ENCODE assay signal across 13 cellular contexts in genomic region chr2:20184067-20184938, GRCh38. TPM values are rescaled to one million over a fixed set of nuclear protein-coding genes. Genes with fewer than 3 reads are reported as not detected.
A peak's percentile ranks its signal among the peaks of the same experiment; 100 is the strongest.
DNase-seq lines count a peak whose midpoint lies in the region; ATAC-seq and TF ChIP-seq lines count a peak whose summit lies in the region.
"Had no signal": no experiment of that assay in that cellular context is flagged by ENCODE, and none has a peak within 500 bp of the region (broad histone marks: within the 10 kb centered on the region; RNA-seq: fewer than 3 reads in every experiment).

No MANE protein-coding gene starts in this region.

- no peaks in the 10 kb centered on the region for H3K27me3 ChIP-seq in IMR-90 (ENCODE audit: control insufficient read depth, insufficient read depth, low read length)
- H3K27me3 ChIP-seq in lower lobe of right lung (ENCODE audit: low read depth), result no peaks in the 10 kb centered on the region

- H2AK5ac ChIP-seq in IMR-90 (ENCODE audit: low read depth, low read length), result peak overlapping the region; percentile 88

- WGBS in IMR-90 (ENCODE audit: extremely low coverage in 2 of 2, insufficient read length in 1 of 2), 2 experiments, result 75% methylated on average over 4 of the region's 17 CpGs; no CpG with 5 or more reads in 1 of the 2 experiments

- H3K36me3 ChIP-seq in IMR-90 (ENCODE audit: control insufficient read depth, insufficient read depth, low read length) (no peaks in the 10 kb centered on the region), lower lobe of right lung (no peaks in the 10 kb centered on the region)

- H3K4me1 ChIP-seq in IMR-90 (ENCODE audit: control insufficient read depth, insufficient read depth, low read length) (peaks cover 21% of the 10 kb centered on the region), lower lobe of right lung (peaks cover 64% of the 10 kb centered on the region)

- H3K4me3 ChIP-seq in IMR-90 (ENCODE audit: insufficient read depth, low read depth, low read length), result no peak overlapping the region
- no peak overlapping the region for H3K4me3 ChIP-seq in cardiac fibroblast (replicated peaks in 1 of 2; ENCODE audit: low read depth in 2 of 2, low read length in 2 of 2)
- peak overlapping the region; percentile 12 for H3K4me3 ChIP-seq in lower lobe of right lung

- no peak overlapping the region for H3K4me2 ChIP-seq in IMR-90 (ENCODE audit: low read depth, low read length)

- no peak overlapping the region for H4K91ac ChIP-seq in IMR-90 (ENCODE audit: insufficient read depth, low read depth, low read length)

- peak overlapping the region; percentile 68 for H2AFZ ChIP-seq in IMR-90 (replicated peaks; ENCODE audit: low read length, poor library complexity)

- no peaks in the 10 kb centered on the region for H3K79me1 ChIP-seq in IMR-90 (ENCODE audit: low read depth in 1 of 2, low read length in 2 of 2)

- H3K27ac ChIP-seq in IMR-90 (ENCODE audit: insufficient read depth, low read length) (no peak overlapping the region), lower lobe of right lung (peak overlapping the region; percentile 82)

- DNase-seq in AG08395 (ENCODE audit: low spot score), result peak; percentile 78
- DNase-seq in IMR-90, result peak; percentile 77
- peak; percentile 55 to 77 for DNase-seq in cardiac fibroblast (ENCODE audit: low read depth in 2 of 2)
- peak; percentile 80 for DNase-seq in lower lobe of right lung
- DNase-seq in GM10266 (ENCODE audit: extremely low spot score), result no peak
- no peak for DNase-seq in NOMO-1 treated with DMSO at 0.1 percent for 48 hours (lab: John Stamatoyannopoulos, UW; ENCODE audit: unreplicated experiment)
- no peak for DNase-seq in stimulated activated naive CD8-positive, alpha-beta T cell treated with anti-CD3 and anti-CD28 coated beads, Interleukin-15, Interleukin-2, amounts not matched to agents 100 U/mL and 50 U/mL, for 24 hours
- DNase-seq: H9, NCI-H526 treated with DMSO at 0.1 percent for 48 hours, substantia nigra had no signal

- peak overlapping the region; percentile 12; the same call in 2 of the 3 replicates for H2BK15ac ChIP-seq in IMR-90 (ENCODE audit: low read depth, low read length)

- H3K9ac ChIP-seq in IMR-90 (ENCODE audit: low read depth, low read length), result no peak overlapping the region

- intact Hi-C loops in IMR-90 (cut with micrococcal nuclease) (no loop called here), lower lobe of right lung (cut with DNase I) (no loop called here)

- peak overlapping the region; percentile 10; the same call in 1 of the 2 replicates for H3K23ac ChIP-seq in IMR-90 (ENCODE audit: low read depth, low read length)

- TF ChIP-seq POLR2A in IMR-90 (IDR thresholded peaks at IDR 0.05; ENCODE audit: low read depth, low read length), result no peak

- no peak overlapping the region for H4K5ac ChIP-seq in IMR-90 (ENCODE audit: low read depth, low read length)

- in situ Hi-C loops in IMR-90 (cut with MboI; ENCODE audit: low sequenced_read_pairs), result no loop called here

- peak overlapping the region; percentile 72 for H2BK20ac ChIP-seq in IMR-90 (ENCODE audit: low read depth, low read length)

- peaks cover 35% of the 10 kb centered on the region for H3K9me1 ChIP-seq in IMR-90 (ENCODE audit: insufficient read depth, low read length)

- H2AK9ac ChIP-seq in IMR-90 (replicated peaks; ENCODE audit: low read depth, low read length, poor library complexity), result peak overlapping the region; percentile 76

- no peak overlapping the region for H3K18ac ChIP-seq in IMR-90 (ENCODE audit: low read depth, low read length)

- no peaks in the 10 kb centered on the region for H4K20me1 ChIP-seq in IMR-90 (ENCODE audit: insufficient read depth, low read length)

- ATAC-seq in IMR-90 (ENCODE audit: low read depth) (peak; percentile 69), lower lobe of right lung (peak; percentile 55 to 70), GM21529 (IDR thresholded peaks at IDR 0.05; ENCODE audit: unreplicated experiment) (no peak)
- no peak for ATAC-seq in stimulated activated naive CD8-positive, alpha-beta T cell treated with anti-CD3 and anti-CD28 coated beads, Interleukin-15, Interleukin-2, amounts not matched to agents 100 U/mL and 50 U/mL, for 24 hours

- H3K56ac ChIP-seq in IMR-90 (ENCODE audit: extremely low read depth, insufficient read depth, low read length), result no peak overlapping the region

- H3K9me3 ChIP-seq in IMR-90 (ENCODE audit: control insufficient read depth, insufficient read depth, low read length) (no peaks in the 10 kb centered on the region), lower lobe of right lung (no peaks in the 10 kb centered on the region)

- H3K14ac ChIP-seq in IMR-90 (replicated peaks; ENCODE audit: low read depth, low read length), result peak overlapping the region; percentile 54

- TF ChIP-seq RAD21 in IMR-90 (IDR thresholded peaks at IDR 0.05; ENCODE audit: low read length), result no peak

- peak overlapping the region in 1 of 2 experiments; percentile 26; a peak in 1 of 4 replicates for H4K8ac ChIP-seq in IMR-90 (ENCODE audit: low read depth in 2 of 2, low read length in 2 of 2)

- H2BK120ac ChIP-seq in IMR-90 (ENCODE audit: low read depth, low read length), result peak overlapping the region; percentile 71

- peak overlapping the region; percentile 35 for H2BK5ac ChIP-seq in IMR-90 (ENCODE audit: low read depth, low read length, poor library complexity, severe bottlenecking)

- dilution Hi-C loops in IMR-90 (cut with HindIII; ENCODE audit: low sequenced_read_pairs, unreplicated experiment), result no loop called here

- TF ChIP-seq CTCF in IMR-90 (conservative IDR thresholded peaks at IDR 0.05; ENCODE audit: low read depth, low read length), result no peak
- TF ChIP-seq CTCF in cardiac fibroblast (IDR thresholded peaks at IDR 0.05; ENCODE audit: low read depth, low read length), result no peak
- TF ChIP-seq CTCF in lower lobe of right lung (IDR thresholded peaks at IDR 0.05), result no peak
- no peak for TF ChIP-seq CTCF in GM10266 (IDR thresholded peaks at IDR 0.05; ENCODE audit: control insufficient read depth, insufficient read depth, low read depth, missing control alignments)

- CTCF ChIA-PET in IMR-90 (lab: Yijun Ruan, JAX), result no interaction called here

- no TSS peak for BruUV-seq in IMR-90 (replicated peaks; lab: Mats Ljungman, UMichigan)

- POLR2A ChIA-PET in IMR-90 (lab: Charles Lee; ENCODE audit: unreplicated experiment), result no interaction called here

- H3K4ac ChIP-seq in IMR-90 (ENCODE audit: low read depth, low read length), result peak overlapping the region; percentile 80

TF ChIP-seq in IMR-90, 13 proteins besides CTCF, POLR2A, EP300 and RAD21:
- TF ChIP-seq FOS (IDR thresholded peaks at IDR 0.05; ENCODE audit: low read depth, low read length) (0 out of 2 replicates have a peak, but pooled peaks have one; percentile 21), BHLHE40 (IDR thresholded peaks at IDR 0.05; ENCODE audit: low read depth, low read length) (no peak), CEBPB (IDR thresholded peaks at IDR 0.05; ENCODE audit: low read depth, low read length) (peak; percentile 28; the same call in 1 of the 2 replicates), MAZ (IDR thresholded peaks at IDR 0.05; ENCODE audit: borderline replicate concordance, low read depth, low read length) (peak; percentile 61; the same call in 1 of the 2 replicates)

RNA-seq across cellular contexts. Expression of gene SDC1, which starts 40.6 kb away (rescaled TPM):
- total RNA-seq in IMR-90 (2012; rRNA removed) (22.0 and 23.6 TPM in 2 replicates), lower lobe of right lung (90.0 TPM)
- polyA plus RNA-seq in IMR-90 (2012; rRNA removed), result 28.3 and 38.8 TPM in 2 replicates
- 21.6 and 39.0 TPM in 2 replicates for polyA plus RNA-seq in IMR-90 (2012; cell fraction: cytosol; rRNA removed)
- 9.4 and 21.6 TPM in 2 replicates for polyA plus RNA-seq in IMR-90 (2012; cell fraction: nucleus; rRNA removed; ENCODE audit: low replicate concordance)
- total RNA-seq: mononuclear cell had no signal
- polyA plus RNA-seq: CD8-positive, alpha-beta memory T cell had no signal

Comparison
In these comparisons a context has a peak if more than half of its experiments do, and no peak if none do; other contexts are left out.
1. DNase-seq: peak in AG08395 (single experiment), IMR-90 (single experiment), cardiac fibroblast (2 of 2) and lower lobe of right lung (single experiment); none in GM10266 (single experiment), NOMO-1 treated with DMSO at 0.1 percent for 48 hours (single experiment) and stimulated activated naive CD8-positive, alpha-beta T cell treated with anti-CD3 and anti-CD28 coated beads, Interleukin-15, Interleukin-2, amounts not matched to agents 100 U/mL and 50 U/mL, for 24 hours (single experiment).
2. ATAC-seq: peak in IMR-90 (single experiment) and lower lobe of right lung (2 of 2); none in GM21529 (single experiment) and stimulated activated naive CD8-positive, alpha-beta T cell treated with anti-CD3 and anti-CD28 coated beads, Interleukin-15, Interleukin-2, amounts not matched to agents 100 U/mL and 50 U/mL, for 24 hours (single experiment).